ENCODE assay signal across 17 cellular contexts in the genomic region with DNA sequence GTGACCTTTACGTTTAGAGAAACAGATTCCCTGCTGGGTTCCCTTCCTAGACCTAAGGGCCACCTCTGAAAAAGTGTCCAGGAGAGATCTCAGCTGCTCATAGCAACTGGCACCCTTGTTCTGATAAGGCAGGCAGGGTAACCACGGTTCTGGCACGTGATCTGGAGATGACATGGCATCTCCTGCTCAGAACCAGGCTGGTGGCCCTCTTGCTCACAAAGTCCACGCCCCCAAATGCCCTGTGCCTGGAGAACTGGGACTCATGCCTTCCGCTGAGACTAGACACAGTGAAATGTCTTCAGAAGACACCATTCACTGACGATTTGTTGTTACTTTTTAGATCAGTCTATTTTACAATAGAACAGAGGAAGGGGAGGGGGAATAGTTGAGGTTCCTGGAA.
DNase-seq lines count a peak whose midpoint lies in the region; ATAC-seq and TF ChIP-seq lines count a peak whose summit lies in the region.
"Had no signal": no experiment of that assay in that cellular context is flagged by ENCODE, and none has a peak within 500 bp of the region (broad histone marks: within the 10 kb centered on the region; RNA-seq: fewer than 3 reads in every experiment).

No MANE protein-coding gene starts in this region.

- H3K27ac ChIP-seq in right cardiac atrium (ENCODE audit: low read length) (no peak overlapping the region), GM23338 (ENCODE audit: low read depth) (no peak overlapping the region), angular gyrus (ENCODE audit: low read depth, low read length) (peak overlapping the region; percentile 26), psoas muscle (no peak overlapping the region)
- H3K27ac ChIP-seq: BLaER1 had no signal

- no peak overlapping the region for H3K4me2 ChIP-seq in GM23338
- H3K4me2 ChIP-seq: BLaER1 had no signal

- H3K4me3 Mint-ChIP-seq in GM23338, result no peak overlapping the region
- H3K4me3 Mint-ChIP-seq: CD14-positive monocyte; CD4-positive, alpha-beta memory T cell had no signal

- no peak overlapping the region for H3K4me3 ChIP-seq in right cardiac atrium (ENCODE audit: low read length)
- H3K4me3 ChIP-seq in GM23338, result no peak overlapping the region
- H3K4me3 ChIP-seq in psoas muscle, result no peak overlapping the region
- H3K4me3 ChIP-seq: BLaER1 had no signal

- no peaks in the 10 kb centered on the region for H3K36me3 ChIP-seq in GM23338 (ENCODE audit: insufficient read depth)
- no peaks in the 10 kb centered on the region for H3K36me3 ChIP-seq in psoas muscle (ENCODE audit: insufficient read depth in 1 of 2, low read depth in 1 of 2)
- H3K36me3 ChIP-seq: BLaER1 had no signal

- ATAC-seq in Right ventricle myocardium inferior (peak; percentile 34), right cardiac atrium (no peak), GM23338 (no peak), psoas muscle (no peak)

- H3K9me3 ChIP-seq in right cardiac atrium (ENCODE audit: control insufficient read depth, low read length), result no peaks in the 10 kb centered on the region
- H3K9me3 ChIP-seq in psoas muscle, result no peaks in the 10 kb centered on the region
- H3K9me3 ChIP-seq: BLaER1 had no signal

- intact Hi-C loops in Right ventricle myocardium inferior (cut with DNase I) (no loop called here), right cardiac atrium (cut with DNase I) (no loop called here), psoas muscle (cut with DNase I) (no loop called here)

- H3K27me3 ChIP-seq in right cardiac atrium (ENCODE audit: control insufficient read depth, insufficient read depth) (no peaks in the 10 kb centered on the region), GM23338 (ENCODE audit: insufficient read depth) (no peaks in the 10 kb centered on the region), psoas muscle (ENCODE audit: insufficient read depth in 3 of 3, low read length in 2 of 3) (no peaks in the 10 kb centered on the region)
- H3K27me3 ChIP-seq: BLaER1 had no signal

- no peak for DNase-seq in Right ventricle myocardium inferior (ENCODE audit: missing footprints)
- no peak for DNase-seq in right cardiac atrium
- no peak for DNase-seq in GM23338 (ENCODE audit: low spot score)
- DNase-seq in mesenteric fat pad (ENCODE audit: low spot score), result peak; percentile 11
- DNase-seq in NCI-H2227 treated with DMSO at 0.1 percent for 48 hours (lab: John Stamatoyannopoulos, UW), result no peak
- DNase-seq in NCI-H69 (lab: John Stamatoyannopoulos, UW), result no peak
- no peak for DNase-seq in psoas muscle
- DNase-seq: 8988T; CD4-positive, alpha-beta memory T cell; DMS153; DMS79; GDM1; HCEC 1CT; IMR-90 had no signal

- H3K36me3 Mint-ChIP-seq in GM23338 (ENCODE audit: low read depth), result no peaks in the 10 kb centered on the region
- H3K36me3 Mint-ChIP-seq: CD14-positive monocyte; CD4-positive, alpha-beta memory T cell had no signal

- H3K9me2 ChIP-seq in GM23338 (ENCODE audit: insufficient read depth), result peaks cover 10% of the 10 kb centered on the region; the same call in 1 of the 2 replicates

- peaks cover 4% of the 10 kb centered on the region for H3K27me3 Mint-ChIP-seq in GM23338 (ENCODE audit: insufficient read depth, low read depth, poor library complexity)

- H3K79me2 ChIP-seq in GM23338 (replicated peaks; ENCODE audit: insufficient read depth), result no peaks in the 10 kb centered on the region

- TF ChIP-seq CTCF in GM23338 (conservative IDR thresholded peaks at IDR 0.05; ENCODE audit: low read depth in 2 of 2), result no peak
- no peak for TF ChIP-seq CTCF in psoas muscle (IDR thresholded peaks at IDR 0.05)

- H2AFZ ChIP-seq in GM23338, result no peak overlapping the region

- no peaks in the 10 kb centered on the region for H4K20me1 ChIP-seq in GM23338 (replicated peaks; ENCODE audit: insufficient read depth)
- H4K20me1 ChIP-seq: BLaER1 had no signal

- H3K27ac Mint-ChIP-seq in GM23338, result peak overlapping the region; percentile 65; the same call in 1 of the 2 replicates
- H3K27ac Mint-ChIP-seq: CD14-positive monocyte; CD4-positive, alpha-beta memory T cell had no signal

- H3K4me1 ChIP-seq in right cardiac atrium (ENCODE audit: control insufficient read depth, insufficient read depth, low read length) (no peaks in the 10 kb centered on the region), GM23338 (ENCODE audit: insufficient read depth) (no peaks in the 10 kb centered on the region; the same call in 1 of the 2 replicates), psoas muscle (no peaks in the 10 kb centered on the region)

- no peaks in the 10 kb centered on the region for H3F3A ChIP-seq in GM23338 (replicated peaks; ENCODE audit: low read depth)

- peaks cover 23% of the 10 kb centered on the region for H3K4me1 Mint-ChIP-seq in GM23338
- H3K4me1 Mint-ChIP-seq: CD14-positive monocyte; CD4-positive, alpha-beta memory T cell had no signal

- H3K9me3 Mint-ChIP-seq in GM23338, result peaks cover 5% of the 10 kb centered on the region; the same call in 2 of the 3 replicates

- 56% methylated on average over 6 of the region's 6 CpGs for WGBS in right cardiac atrium
- 69 to 76% (median 76%) methylated on average over 6 of the region's 6 CpGs for WGBS in psoas muscle, 3 donors

TF ChIP-seq in GM23338, 12 proteins besides CTCF, POLR2A, EP300 and RAD21:
- TF ChIP-seq JUNB (IDR thresholded peaks at IDR 0.05; ENCODE audit: unreplicated experiment) (no peak), NANOG (IDR thresholded peaks at IDR 0.05; ENCODE audit: borderline replicate concordance) (no peak), EZH2 (IDR thresholded peaks at IDR 0.05; ENCODE audit: low read depth, unreplicated experiment) (no peak), REST (IDR thresholded peaks at IDR 0.05; ENCODE audit: unreplicated experiment) (no peak), CREB1 (CRISPR knock-in tag; IDR thresholded peaks at IDR 0.05; ENCODE audit: low read depth) (no peak)
